In genomic region chr3:120597445-120598049, GRCh38 we compare ENCODE assay signal across 8 cellular contexts. TPM values are rescaled to one million over a fixed set of nuclear protein-coding genes. Genes with fewer than 3 reads are reported as not detected.
DNase-seq lines count a peak whose midpoint lies in the region; ATAC-seq, FAIRE-seq and TF ChIP-seq lines count a peak whose summit lies in the region.

No MANE protein-coding gene starts in this region.

- H3K4me1 ChIP-seq in A549 (peaks cover 12% of the 10 kb centered on the region; the same call in 2 of the 3 replicates), duodenal mucosa (ENCODE audit: control insufficient read depth in 1 of 2, insufficient read depth in 2 of 2, low read length in 2 of 2) (peaks cover 25 to 34% of the 10 kb centered on the region in 2 donors), smooth muscle cell (ENCODE audit: low read depth) (peaks cover 17% of the 10 kb centered on the region), body of pancreas (peaks cover 37% of the 10 kb centered on the region)

- H3K36me3 ChIP-seq in duodenal mucosa (ENCODE audit: control insufficient read depth in 1 of 2, insufficient read depth in 2 of 2, low read length in 2 of 2) (peaks cover 11 to 36% of the 10 kb centered on the region in 2 donors), smooth muscle cell (ENCODE audit: low read depth) (peaks cover 11% of the 10 kb centered on the region), body of pancreas (replicated peaks in 1 of 2; ENCODE audit: insufficient read depth in 1 of 2, low read depth in 2 of 2) (no peaks in the 10 kb centered on the region)

- intact Hi-C loops in body of pancreas (cut with DNase I): no loop called here

- ATAC-seq in A549 (no peak), GM19025 (IDR thresholded peaks at IDR 0.05; ENCODE audit: low read depth, unreplicated experiment) (peak; percentile 36), HG03354 (IDR thresholded peaks at IDR 0.05; ENCODE audit: poor library complexity, severe bottlenecking, unreplicated experiment) (peak; percentile 50), body of pancreas (no peak)

- no peak for TF ChIP-seq EP300 in A549 (IDR thresholded peaks at IDR 0.05)

- no peak overlapping the region for H2AFZ ChIP-seq in smooth muscle cell (ENCODE audit: low read depth)

- H3K4me3 ChIP-seq in A549: peak overlapping the region; percentile 81
- peak overlapping the region; percentile 52 to 61 for H3K4me3 ChIP-seq in duodenal mucosa (ENCODE audit: low read depth in 1 of 2, low read length in 2 of 2)
- H3K4me3 ChIP-seq in smooth muscle cell: peak overlapping the region; percentile 78
- H3K4me3 ChIP-seq in body of pancreas: no peak overlapping the region

- no peak for FAIRE-seq in A549 (lab: Jason Lieb, UNC)

- H3K9me3 ChIP-seq in A549 (no peaks in the 10 kb centered on the region), duodenal mucosa (ENCODE audit: control insufficient read depth in 1 of 2, low read length in 2 of 2) (no peaks in the 10 kb centered on the region), smooth muscle cell (replicated peaks; ENCODE audit: low read depth) (no peaks in the 10 kb centered on the region), body of pancreas (no peaks in the 10 kb centered on the region)

- no peak for DNase-seq in A549 (ENCODE audit: low read depth in 1 of 2, low spot score in 1 of 2)
- DNase-seq in smooth muscle cell (lab: John Stamatoyannopoulos, UW; ENCODE audit: unreplicated experiment): no peak
- no peak for DNase-seq in dedifferentiated amniotic fluid mesenchymal stem cell (ENCODE audit: extremely low spot score)
- DNase-seq in GF-D8 (lab: John Stamatoyannopoulos, UW): no peak
- no peak for DNase-seq in body of pancreas

- CTCF ChIA-PET in A549 (lab: Yijun Ruan, JAX): interaction anchor here (0.9 to 2.4 kb wide), 3 partner anchors 39 to 198 kb away, joined by 3 to 5 read pairs (median 3); no protein-coding TSS in a partner anchor

- H3K27me3 ChIP-seq in duodenal mucosa (ENCODE audit: control insufficient read depth in 1 of 2, insufficient read depth in 2 of 2, low read length in 2 of 2) (no peaks in the 10 kb centered on the region), smooth muscle cell (ENCODE audit: low read depth) (no peaks in the 10 kb centered on the region), body of pancreas (no peaks in the 10 kb centered on the region)

- H3K27ac ChIP-seq in A549 (peak overlapping the region in 1 of 2 experiments; percentile 25; a peak in 2 of 6 replicates), duodenal mucosa (ENCODE audit: low read depth, low read length) (no peak overlapping the region), smooth muscle cell (ENCODE audit: low read depth) (peak overlapping the region; percentile 14), body of pancreas (peak overlapping the region in 2 of 4 donors; percentile 91 to 93)

- peaks cover 23% of the 10 kb centered on the region for H4K20me1 ChIP-seq in smooth muscle cell (ENCODE audit: low read depth)

- H3K9ac ChIP-seq in duodenal mucosa (ENCODE audit: low read depth in 1 of 2, low read length in 2 of 2) (peak overlapping the region in 1 of 2 donors; percentile 28), smooth muscle cell (ENCODE audit: low read depth) (peak overlapping the region; percentile 43)

- H3F3A ChIP-seq in smooth muscle cell (ENCODE audit: low read depth): peaks cover 37% of the 10 kb centered on the region

- TF ChIP-seq POLR2A in A549 (IDR thresholded peaks at IDR 0.05; ENCODE audit: low read length) (no peak), body of pancreas (IDR thresholded peaks at IDR 0.05) (no peak)

- TF ChIP-seq RAD21 in A549 (conservative IDR thresholded peaks at IDR 0.05 in 1 of 2, IDR thresholded peaks at IDR 0.05 in 1 of 2): no peak

- no peak for TF ChIP-seq CTCF in A549 (IDR thresholded peaks at IDR 0.05)
- TF ChIP-seq CTCF in smooth muscle cell (IDR thresholded peaks at IDR 0.05; ENCODE audit: borderline replicate concordance, insufficient read depth, poor library complexity, severe bottlenecking): no peak
- no peak for TF ChIP-seq CTCF in body of pancreas (IDR thresholded peaks at IDR 0.05)

- peaks cover 35% of the 10 kb centered on the region for H3K79me2 ChIP-seq in smooth muscle cell (ENCODE audit: low read depth)

- POLR2A ChIA-PET in A549 (lab: Yijun Ruan, JAX): interaction anchor here (1.8 kb wide), 1 partner anchor 81 kb away, joined by 7 read pairs; no protein-coding TSS in a partner anchor

- H3K4me2 ChIP-seq in A549 (peak overlapping the region; percentile 72), smooth muscle cell (peak overlapping the region; percentile 93)

- 16% methylated on average over 1 of the region's 1 CpG for WGBS in A549 (ENCODE audit: missing lambda C conversion rate)
- WGBS in smooth muscle cell (ENCODE audit: low lambda C conversion rate): 95% methylated on average over 1 of the region's 1 CpG
- 16 to 17% methylated on average over 1 of the region's 1 CpG for WGBS in body of pancreas, 2 donors

TF ChIP-seq in A549, 52 proteins besides CTCF, POLR2A, EP300 and RAD21:
- TF ChIP-seq SMC3 (IDR thresholded peaks at IDR 0.05) (no peak), RARB (CRISPR knock-in tag; IDR thresholded peaks at IDR 0.05) (no peak), MAX (IDR thresholded peaks at IDR 0.05) (no peak), SREBF2 (IDR thresholded peaks at IDR 0.05) (no peak), ELK1 (IDR thresholded peaks at IDR 0.05; ENCODE audit: low read depth, low read length) (no peak), CEBPB (IDR thresholded peaks at IDR 0.05) (no peak), GATA3 (IDR thresholded peaks at IDR 0.05; ENCODE audit: borderline replicate concordance) (no peak), ZNF302 (CRISPR knock-in tag; IDR thresholded peaks at IDR 0.05) (no peak), RCOR1 (IDR thresholded peaks at IDR 0.05; ENCODE audit: low read depth, low read length) (no peak), CBX8 (IDR thresholded peaks at IDR 0.05) (no peak), JUNB (IDR thresholded peaks at IDR 0.05) (no peak), KDM5A (IDR thresholded peaks at IDR 0.05) (no peak)

RNA-seq across cellular contexts. Expression of gene NDUFB4, which starts 1.4 kb away (rescaled TPM):
- polyA plus RNA-seq in A549 (2011; rRNA removed): 204 and 239 TPM in 2 replicates
- polyA plus RNA-seq in A549 (2012; cell fraction: cytosol; rRNA removed): 366 and 409 TPM in 2 replicates
- 180 and 183 TPM in 2 replicates for polyA plus RNA-seq in A549 (2012; cell fraction: nucleus; rRNA removed)
- polyA plus RNA-seq in A549 (2017; fragmentation: RNase III; extraction: RNeasy Plus Mini Kit Qiagen cat#74134 plus additional on column Dnase treatment): 686 to 747 TPM (median 709 TPM) in 3 replicates
- 188 and 319 TPM in 2 replicates for polyA minus RNA-seq in A549 (2011; rRNA and poly(A)+ RNA removed)
- total RNA-seq in smooth muscle cell: 175 and 270 TPM in 2 replicates
- polyA plus RNA-seq in smooth muscle cell: 484 and 493 TPM in 2 replicates
- 10 to 100 TPM; 15.8 to 60.7 TPM for total RNA-seq in body of pancreas

Comparison
In these comparisons a context has a peak if more than half of its experiments do, and no peak if none do; other contexts are left out.
1. ATAC-seq: peak in GM19025 (single experiment) and HG03354 (single experiment); none in A549 (0 of 2) and body of pancreas (single experiment).
2. H3K4me3 ChIP-seq: peak in A549 (single experiment), duodenal mucosa (2 of 2) and smooth muscle cell (single experiment); none in body of pancreas (0 of 2).